16 cellular contexts compared by ENCODE assay signal in the genomic region with DNA sequence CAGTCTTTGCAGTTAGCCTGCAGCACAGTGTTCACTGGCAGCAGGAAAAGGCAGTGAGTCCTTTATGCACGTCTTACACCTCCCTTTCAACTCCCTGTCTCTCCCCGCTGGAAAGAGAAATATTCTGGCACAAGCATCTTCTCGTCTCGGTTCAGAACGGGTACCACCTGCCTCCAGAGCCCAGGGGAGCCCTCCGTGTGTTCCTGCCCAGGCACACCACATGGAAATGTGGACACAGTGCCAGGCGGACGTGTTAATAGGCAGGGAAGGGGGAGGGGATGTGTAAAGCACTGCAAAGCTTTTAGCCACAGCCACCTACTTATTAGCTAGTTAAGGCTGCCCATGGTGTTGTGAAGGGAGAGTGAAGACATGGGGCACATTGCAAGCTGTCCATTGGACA.
A peak's percentile ranks its signal among the peaks of the same experiment; 100 is the strongest.
DNase-seq lines count a peak whose midpoint lies in the region; ATAC-seq and TF ChIP-seq lines count a peak whose summit lies in the region.
"Had no signal": no experiment of that assay in that cellular context is flagged by ENCODE, and none has a peak within 500 bp of the region (broad histone marks: within the 10 kb centered on the region; RNA-seq: fewer than 3 reads in every experiment).

No MANE protein-coding gene starts in this region.

- H3K79me2 ChIP-seq in mammary epithelial cell (ENCODE audit: insufficient read depth, low read length): no peaks in the 10 kb centered on the region

- peak; percentile 69 for DNase-seq in NCI-H1092 treated with DMSO at 0.1 percent for 48 hours (lab: John Stamatoyannopoulos, UW)
- peak; percentile 74 for DNase-seq in NCI-H2171 (lab: John Stamatoyannopoulos, UW)
- no peak for DNase-seq in mammary epithelial cell
- no peak for DNase-seq in neural crest cell (ENCODE audit: low read depth, low spot score)
- DNase-seq in stimulated activated CD4-positive, alpha-beta T cell treated with anti-CD3 and anti-CD28 coated beads, Interleukin-2, amount 100 ng/mL, for 24 hours: no peak
- no peak for DNase-seq in inferior parietal cortex (ENCODE audit: extremely low spot score)
- DNase-seq in SW 1271 (lab: John Stamatoyannopoulos, UW): no peak
- DNase-seq: activated naive CD4-positive, alpha-beta T cell; NK-92 treated with Interleukin-12 subunit alpha and Interleukin-12 subunit beta, amount 100 ng/mL, for 24 hours; psoas muscle; stimulated activated CD4-positive, alpha-beta T cell treated with anti-CD3 and anti-CD28 coated beads, Interleukin-4, amount 100 ng/mL, for 24 hours had no signal

- H3K9ac ChIP-seq in mammary epithelial cell (ENCODE audit: insufficient read depth, low read length): no peak overlapping the region

- H3K27ac Mint-ChIP-seq in neural crest cell (ENCODE audit: unreplicated experiment): peak overlapping the region; percentile 23
- no peak overlapping the region for H3K27ac Mint-ChIP-seq in activated T-helper 17 cell treated with anti-CD3 and anti-CD28 coated beads, Interleukin-2, amount 50 U/mL, for 72 hours
- H3K27ac Mint-ChIP-seq: stimulated activated memory B cell treated with anti-CD40 and anti-IgM and Interleukin-4, amounts not matched to agents 10 μg/mL and 1 μg/mL and 100 μg/mL, for 72 hours had no signal

- no peaks in the 10 kb centered on the region for H3K9me3 Mint-ChIP-seq in neural crest cell
- H3K9me3 Mint-ChIP-seq in activated T-helper 17 cell treated with anti-CD3 and anti-CD28 coated beads, Interleukin-2, amount 50 U/mL, for 72 hours: no peaks in the 10 kb centered on the region
- H3K9me3 Mint-ChIP-seq: stimulated activated memory B cell treated with anti-CD40 and anti-IgM and Interleukin-4, amounts not matched to agents 10 μg/mL and 1 μg/mL and 100 μg/mL, for 72 hours had no signal

- CTCF ChIA-PET in mammary epithelial cell (lab: Charles Lee; ENCODE audit: low non-redundant PET): no interaction called here

- 14% methylated on average over 8 of the region's 8 CpGs for WGBS in mammary epithelial cell (ENCODE audit: low coverage, missing lambda C conversion rate)

- intact Hi-C loops in mammary epithelial cell (cut with micrococcal nuclease): no loop called here

- no peaks in the 10 kb centered on the region for H3K27me3 Mint-ChIP-seq in neural crest cell (ENCODE audit: low read depth)
- H3K27me3 Mint-ChIP-seq in activated T-helper 17 cell treated with anti-CD3 and anti-CD28 coated beads, Interleukin-2, amount 50 U/mL, for 72 hours: no peaks in the 10 kb centered on the region
- H3K27me3 Mint-ChIP-seq: stimulated activated memory B cell treated with anti-CD40 and anti-IgM and Interleukin-4, amounts not matched to agents 10 μg/mL and 1 μg/mL and 100 μg/mL, for 72 hours had no signal

- in situ Hi-C loops in mammary epithelial cell (cut with MboI; ENCODE audit: low sequenced_read_pairs in 2 of 2): no loop called here

- peak overlapping the region; percentile 23 for H2AFZ ChIP-seq in mammary epithelial cell (ENCODE audit: low read depth, low read length)

- no peak for TF ChIP-seq CTCF in mammary epithelial cell (conservative IDR thresholded peaks at IDR 0.05 in 1 of 2, IDR thresholded peaks at IDR 0.05 in 1 of 2; ENCODE audit: extremely low read depth in 1 of 2, insufficient read depth in 1 of 2, low read depth in 1 of 2, low read length in 2 of 2)
- no peak for TF ChIP-seq CTCF in neural crest cell (conservative IDR thresholded peaks at IDR 0.05)

- peaks cover 15% of the 10 kb centered on the region for H3K4me1 Mint-ChIP-seq in neural crest cell
- H3K4me1 Mint-ChIP-seq in activated T-helper 17 cell treated with anti-CD3 and anti-CD28 coated beads, Interleukin-2, amount 50 U/mL, for 72 hours: no peaks in the 10 kb centered on the region

- no peaks in the 10 kb centered on the region for H3K27me3 ChIP-seq in mammary epithelial cell (ENCODE audit: insufficient read depth, low read length)
- H3K27me3 ChIP-seq: cardiac muscle cell, SJSA1, vagina had no signal

- no peaks in the 10 kb centered on the region for H4K20me1 ChIP-seq in mammary epithelial cell (ENCODE audit: insufficient read depth, low read length)

- no peaks in the 10 kb centered on the region for H3K36me3 ChIP-seq in mammary epithelial cell (ENCODE audit: insufficient read depth, low read length)
- H3K36me3 ChIP-seq: cardiac muscle cell, SJSA1, vagina had no signal

- H3K36me3 Mint-ChIP-seq in neural crest cell (ENCODE audit: low read depth): no peaks in the 10 kb centered on the region
- H3K36me3 Mint-ChIP-seq in activated T-helper 17 cell treated with anti-CD3 and anti-CD28 coated beads, Interleukin-2, amount 50 U/mL, for 72 hours (ENCODE audit: low read depth): no peaks in the 10 kb centered on the region

- no peak for ATAC-seq in activated T-helper 17 cell treated with anti-CD3 and anti-CD28 coated beads, Interleukin-2, amount 50 U/mL, for 72 hours (replicated peaks)
- ATAC-seq: stimulated activated memory B cell treated with anti-CD40 and anti-IgM and Interleukin-4, amounts not matched to agents 10 μg/mL and 1 μg/mL and 100 μg/mL, for 72 hours had no signal

- H3K9me3 ChIP-seq in mammary epithelial cell (replicated peaks; ENCODE audit: insufficient read depth, low read length): no peaks in the 10 kb centered on the region
- H3K9me3 ChIP-seq: psoas muscle, SJSA1, vagina had no signal

- no TSS peak for BruUV-seq in mammary epithelial cell (replicated peaks; lab: Mats Ljungman, UMichigan)

- H3K27ac ChIP-seq in mammary epithelial cell (ENCODE audit: insufficient read depth, low read depth, low read length): no peak overlapping the region
- H3K27ac ChIP-seq: cardiac muscle cell, psoas muscle, SJSA1, vagina had no signal

- H3K4me2 ChIP-seq in mammary epithelial cell (ENCODE audit: insufficient read depth, low read depth, low read length): peak overlapping the region; percentile 59

- H3K4me1 ChIP-seq in mammary epithelial cell (ENCODE audit: insufficient read depth, low read length): no peaks in the 10 kb centered on the region
- H3K4me1 ChIP-seq: psoas muscle, SJSA1 had no signal

- no peak overlapping the region for H3K4me3 Mint-ChIP-seq in neural crest cell
- no peak overlapping the region for H3K4me3 Mint-ChIP-seq in activated T-helper 17 cell treated with anti-CD3 and anti-CD28 coated beads, Interleukin-2, amount 50 U/mL, for 72 hours
- H3K4me3 Mint-ChIP-seq: stimulated activated memory B cell treated with anti-CD40 and anti-IgM and Interleukin-4, amounts not matched to agents 10 μg/mL and 1 μg/mL and 100 μg/mL, for 72 hours had no signal

- H3K4me3 ChIP-seq in mammary epithelial cell (replicated peaks in 1 of 3; ENCODE audit: insufficient read depth in 1 of 3, low read depth in 2 of 3, low read length in 3 of 3): no peak overlapping the region
- H3K4me3 ChIP-seq: cardiac muscle cell, psoas muscle, SJSA1, vagina had no signal

- dilution Hi-C loops in mammary epithelial cell (cut with HindIII; ENCODE audit: low sequenced_read_pairs): no loop called here

Comparison
In these comparisons a context has a peak if more than half of its experiments do, and no peak if none do; other contexts are left out.
1. DNase-seq: peak in NCI-H1092 treated with DMSO at 0.1 percent for 48 hours (single experiment) and NCI-H2171 (single experiment); none in mammary epithelial cell (single experiment), neural crest cell (single experiment), stimulated activated CD4-positive, alpha-beta T cell treated with anti-CD3 and anti-CD28 coated beads, Interleukin-2, amount 100 ng/mL, for 24 hours (0 of 2), inferior parietal cortex (single experiment) and SW 1271 (0 of 2).